13 cellular contexts compared by ENCODE assay signal in the genomic region with DNA sequence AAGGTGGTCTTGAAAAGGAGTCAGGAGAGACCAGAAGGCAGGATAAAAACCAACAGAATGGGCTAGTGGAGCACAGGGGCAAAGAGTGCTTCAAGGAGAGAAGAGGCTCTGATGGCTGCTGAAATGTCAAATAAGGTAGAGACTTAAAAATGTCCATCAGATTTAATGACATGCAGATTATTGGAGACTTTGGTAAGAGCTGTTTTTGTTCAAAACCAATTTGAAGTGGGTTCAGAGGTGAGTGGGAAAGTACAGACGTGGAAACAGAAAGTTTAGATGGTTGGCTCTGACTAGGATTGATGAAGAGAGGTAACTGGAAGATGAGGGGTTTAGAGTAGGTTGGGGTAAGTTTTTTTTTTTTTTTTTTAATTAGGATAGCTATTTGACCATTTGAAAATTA. TPM values are rescaled to one million over a fixed set of nuclear protein-coding genes. Genes with fewer than 3 reads are reported as not detected.
A peak's percentile ranks its signal among the peaks of the same experiment; 100 is the strongest.
DNase-seq lines count a peak whose midpoint lies in the region; ATAC-seq and TF ChIP-seq lines count a peak whose summit lies in the region.
"Had no signal": no experiment of that assay in that cellular context is flagged by ENCODE, and none has a peak within 500 bp of the region (broad histone marks: within the 10 kb centered on the region; RNA-seq: fewer than 3 reads in every experiment).

No MANE protein-coding gene starts in this region.

- H3K27ac Mint-ChIP-seq in activated naive CD4-positive, alpha-beta T cell treated with anti-CD3 and anti-CD28 coated beads for 36 hours: peak overlapping the region; percentile 91

- peaks cover 45% of the 10 kb centered on the region for H3K4me1 Mint-ChIP-seq in activated naive CD4-positive, alpha-beta T cell treated with anti-CD3 and anti-CD28 coated beads for 36 hours (ENCODE audit: low read depth)

- H3K27me3 ChIP-seq in OCI-LY1 (ENCODE audit: insufficient read depth, low read length) (no peaks in the 10 kb centered on the region), transverse colon (no peaks in the 10 kb centered on the region)
- H3K27me3 ChIP-seq: cardiac muscle cell had no signal

- H3K79me2 ChIP-seq in OCI-LY1 (ENCODE audit: insufficient read depth, low read length): no peaks in the 10 kb centered on the region

- H3F3A ChIP-seq in OCI-LY1 (ENCODE audit: insufficient read depth, low read length): no peaks in the 10 kb centered on the region

- H3K4me1 ChIP-seq in OCI-LY1 (ENCODE audit: insufficient read depth, low read length, severe bottlenecking) (peaks cover 62% of the 10 kb centered on the region), transverse colon (no peaks in the 10 kb centered on the region)

- ATAC-seq in HG02852 (IDR thresholded peaks at IDR 0.05; ENCODE audit: unreplicated experiment): peak; percentile 23

- H3K9ac ChIP-seq in OCI-LY1 (ENCODE audit: low read length): peak overlapping the region; percentile 36; the same call in 1 of the 2 replicates

- TF ChIP-seq POLR2A in transverse colon (IDR thresholded peaks at IDR 0.05): no peak

- peaks cover 24% of the 10 kb centered on the region for H3K36me3 Mint-ChIP-seq in activated naive CD4-positive, alpha-beta T cell treated with anti-CD3 and anti-CD28 coated beads for 36 hours (ENCODE audit: low read depth)

- no peak overlapping the region for H2AFZ ChIP-seq in OCI-LY1 (ENCODE audit: low read length)
- H2AFZ ChIP-seq: PC-9 had no signal

- H3K4me3 ChIP-seq in OCI-LY1 (ENCODE audit: low read depth, low read length, poor library complexity, severe bottlenecking) (peak overlapping the region; percentile 19), transverse colon (no peak overlapping the region)
- H3K4me3 ChIP-seq: cardiac muscle cell, PC-9 had no signal

- H3K27me3 Mint-ChIP-seq in activated naive CD4-positive, alpha-beta T cell treated with anti-CD3 and anti-CD28 coated beads for 36 hours (ENCODE audit: low read depth): no peaks in the 10 kb centered on the region

- H3K4me2 ChIP-seq in OCI-LY1 (ENCODE audit: low read length): peak overlapping the region; percentile 39; the same call in 1 of the 2 replicates
- H3K4me2 ChIP-seq: PC-9 had no signal

- H3K9me3 Mint-ChIP-seq in activated naive CD4-positive, alpha-beta T cell treated with anti-CD3 and anti-CD28 coated beads for 36 hours: no peaks in the 10 kb centered on the region

- no peaks in the 10 kb centered on the region for H4K20me1 ChIP-seq in OCI-LY1 (ENCODE audit: insufficient read depth, low read length)

- intact Hi-C loops in activated naive CD4-positive, alpha-beta T cell treated with anti-CD3 and anti-CD28 coated beads for 36 hours (cut with micrococcal nuclease): loop anchor here (1.0 to 10.0 kb wide), 12 partner anchors 14 to 1409 kb away; partner anchors contain the start of genes NREP, SLC25A46, STARD4 and TMEM232
- intact Hi-C loops in transverse colon (cut with DNase I; ENCODE audit: low total_unique reads): no loop called here

- peak overlapping the region; percentile 95 for H3K27ac ChIP-seq in OCI-LY1 (ENCODE audit: low read depth, low read length, poor library complexity, severe bottlenecking)
- peak overlapping the region in 2 of 4 donors; percentile 20 to 21 for H3K27ac ChIP-seq in transverse colon
- H3K27ac ChIP-seq: cardiac muscle cell, PC-9 had no signal

- TF ChIP-seq CTCF in OCI-LY1 (IDR thresholded peaks at IDR 0.05; ENCODE audit: low read length) (no peak), transverse colon (IDR thresholded peaks at IDR 0.05) (no peak)

- CTCF ChIA-PET in activated naive CD4-positive, alpha-beta T cell treated with anti-CD3 and anti-CD28 coated beads for 36 hours (lab: Charles Lee): interaction anchor here (0.8 to 1.2 kb wide), 3 partner anchors 16 to 339 kb away, joined by 3 to 6 read pairs (median 3); partner anchors contain the start of gene WDR36

- no peaks in the 10 kb centered on the region for H3K9me2 ChIP-seq in OCI-LY1 (ENCODE audit: low read depth, low read length)

- H3K9me3 ChIP-seq in OCI-LY1 (ENCODE audit: low read length) (no peaks in the 10 kb centered on the region), transverse colon (no peaks in the 10 kb centered on the region)

- DNase-seq in activated naive CD4-positive, alpha-beta T cell treated with anti-CD3 and anti-CD28 coated beads for 36 hours: peak; percentile 28
- no peak for DNase-seq in activated naive CD4-positive, alpha-beta T cell treated with Interleukin-2 at 50 U/mL for 16 hours
- DNase-seq in transverse colon (no peak), AG08396 (ENCODE audit: low spot score) (no peak), CD1c-positive myeloid dendritic cell (ENCODE audit: extremely low spot score) (no peak), GDM1 (lab: John Stamatoyannopoulos, UW) (no peak)
- DNase-seq: foreskin melanocyte; MV-4-11; PC-9; stimulated activated CD8-positive, alpha-beta memory T cell treated with anti-CD3 and anti-CD28 coated beads, Interleukin-4, amount 100 ng/mL, for 48 hours had no signal

- WGBS in transverse colon (ENCODE audit: low coverage in 1 of 2), 2 donors: 63 to 69% methylated on average over 1 of the region's 1 CpG

- in situ Hi-C loops in transverse colon (cut with MboI; ENCODE audit: low pct_ligation_motif_present in 1 of 4, low pct_unique_long_range_greater_than_20kb in 1 of 4, low sequenced_read_pairs in 3 of 4): loop anchor here in 3 of 4 donors (25.0 kb wide), 1 partner anchor 309 kb away; the partner anchor contains the start of gene TSLP (in 3 of the 3)

- peak overlapping the region; percentile 19 for H3K4me3 Mint-ChIP-seq in activated naive CD4-positive, alpha-beta T cell treated with anti-CD3 and anti-CD28 coated beads for 36 hours

- H3K36me3 ChIP-seq in OCI-LY1 (ENCODE audit: insufficient read depth, low read length): peaks cover 78% of the 10 kb centered on the region
- peaks cover 0 to 50% (median 4%) of the 10 kb centered on the region in 4 donors for H3K36me3 ChIP-seq in transverse colon

- no peak for TF ChIP-seq EP300 in transverse colon (IDR thresholded peaks at IDR 0.05; ENCODE audit: low read depth)

RNA-seq across cellular contexts. Expression of gene SLC25A46, which starts 14.1 kb away (rescaled TPM):
- total RNA-seq in activated naive CD4-positive, alpha-beta T cell treated with anti-CD3 and anti-CD28 coated beads for 36 hours: 10 to 100 TPM; 26.1 to 27.2 TPM
- 10 to 100 TPM; 62.6 to 84.5 (median 72.0) TPM for total RNA-seq in transverse colon

RNA-seq across cellular contexts. Expression of gene TMEM232, which starts 26.5 kb away (rescaled TPM):
- under 1 TPM; 0.31 to 0.86 TPM for total RNA-seq in activated naive CD4-positive, alpha-beta T cell treated with anti-CD3 and anti-CD28 coated beads for 36 hours
- 10 to 100 TPM in 1 of 4 donors, 1 to 10 TPM in 2, not detected in 1; 3.8 to 13.1 (median 4.1) TPM for total RNA-seq in transverse colon
